ENCODE assay signal across 8 cellular contexts in the genomic region with DNA sequence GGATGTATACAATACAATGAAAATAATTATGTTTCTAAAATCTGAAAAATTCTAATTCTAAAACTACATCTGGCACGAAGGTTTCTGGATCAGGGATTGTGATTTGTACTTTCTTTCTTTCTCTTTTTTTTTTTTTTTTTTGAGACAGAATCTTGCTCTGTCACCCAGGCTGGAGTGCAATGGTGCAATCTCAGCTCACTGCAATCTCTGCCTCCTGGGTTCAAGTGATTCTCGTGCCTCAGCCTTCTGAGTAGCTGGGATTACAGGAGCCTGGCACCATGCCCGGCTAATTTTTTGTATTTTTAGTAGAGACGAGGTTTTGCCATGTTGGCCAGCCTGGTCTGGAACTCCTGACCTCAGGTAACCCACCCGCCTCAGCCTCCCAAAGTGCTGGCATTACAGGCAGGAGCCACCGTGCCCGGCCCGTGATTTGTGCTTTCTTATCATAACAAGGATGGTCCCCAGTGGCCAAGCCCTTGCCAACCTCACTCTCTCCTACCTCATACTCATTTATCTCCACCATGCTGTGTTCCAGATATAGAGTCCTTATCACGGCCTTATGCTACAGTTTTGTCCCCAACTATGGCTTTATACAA.
DNase-seq lines count a peak whose midpoint lies in the region; ATAC-seq and TF ChIP-seq lines count a peak whose summit lies in the region.
"Not testable (repeated sequence)": the region's sequence is repeated elsewhere in the genome, so short reads cannot be mapped to it uniquely, and the experiment has no call there.

No MANE protein-coding gene starts in this region.

- not testable (repeated sequence) for H3K36me3 ChIP-seq in IMR-90 (ENCODE audit: control insufficient read depth, insufficient read depth, low read length); heart left ventricle; osteoblast (ENCODE audit: insufficient read depth, low read length); aorta (ENCODE audit: control insufficient read depth in 1 of 2, insufficient read depth in 2 of 2, low read length in 1 of 2)

- not testable (repeated sequence) for H3K9me1 ChIP-seq in IMR-90 (ENCODE audit: insufficient read depth, low read length)

- H3K27ac Mint-ChIP-seq in brain = peak overlapping the region; percentile 6 to 72 (median 55)

- TF ChIP-seq POLR2A in IMR-90 (IDR thresholded peaks at IDR 0.05; ENCODE audit: low read depth, low read length); heart left ventricle (IDR thresholded peaks at IDR 0.05): not testable (repeated sequence)

- not testable (repeated sequence) for H3K9ac ChIP-seq in IMR-90 (ENCODE audit: low read depth, low read length)

- not testable (repeated sequence) for H3K79me2 ChIP-seq in osteoblast (ENCODE audit: insufficient read depth, low read length)

- not testable (repeated sequence) for H4K20me1 ChIP-seq in IMR-90 (ENCODE audit: insufficient read depth, low read length); osteoblast (ENCODE audit: insufficient read depth, low read length)

- peak overlapping the region; percentile 49; the same call in 1 of the 2 replicates for H2BK20ac ChIP-seq in IMR-90 (ENCODE audit: low read depth, low read length)

- H4K5ac ChIP-seq in IMR-90 (ENCODE audit: low read depth, low read length) = not testable (repeated sequence)

- not testable (repeated sequence) for H3K79me1 ChIP-seq in IMR-90 (ENCODE audit: low read depth in 1 of 2, low read length in 2 of 2)

- TF ChIP-seq CTCF in IMR-90 (conservative IDR thresholded peaks at IDR 0.05; ENCODE audit: low read depth, low read length); brain (conservative IDR thresholded peaks at IDR 0.05); heart left ventricle (IDR thresholded peaks at IDR 0.05); osteoblast (IDR thresholded peaks at IDR 0.05; ENCODE audit: extremely low read depth, low read depth, low read length): not testable (repeated sequence)

- in situ Hi-C loops in IMR-90 (cut with MboI; ENCODE audit: low sequenced_read_pairs) = not testable (repeated sequence)

- not testable (repeated sequence) for H3K56ac ChIP-seq in IMR-90 (ENCODE audit: extremely low read depth, insufficient read depth, low read length)

- intact Hi-C loops in IMR-90 (cut with micrococcal nuclease) (loop anchor here (5.0 kb wide), 1 partner anchor 335 kb away; the partner anchor contains the start of gene LDB2), heart left ventricle (cut with DNase I) (loop anchor here in 1 of 10 donors (10.0 kb wide), 1 partner anchor 73 kb away; no protein-coding TSS in a partner anchor)
- intact Hi-C loops in right cardiac atrium (cut with DNase I); aorta (cut with DNase I): not testable (repeated sequence)

- peak overlapping the region; percentile 45 for H2BK120ac ChIP-seq in IMR-90 (ENCODE audit: low read depth, low read length)

- not testable (repeated sequence) for H3K9me3 ChIP-seq in IMR-90 (ENCODE audit: control insufficient read depth, insufficient read depth, low read length); heart left ventricle; right cardiac atrium (ENCODE audit: control insufficient read depth, low read length); osteoblast (ENCODE audit: low read depth, low read length); aorta (ENCODE audit: control insufficient read depth, low read length)

- POLR2A ChIA-PET in IMR-90 (lab: Charles Lee; ENCODE audit: unreplicated experiment) = not testable (repeated sequence)

- H3K14ac ChIP-seq in IMR-90 (replicated peaks; ENCODE audit: low read depth, low read length) = peak overlapping the region; percentile 19; the same call in 1 of the 2 replicates

- not testable (repeated sequence) for H3K27me3 Mint-ChIP-seq in brain

- not testable (repeated sequence) for DNase-seq in IMR-90; osteoblast (ENCODE audit: insufficient read length, low spot score, missing footprints)
- DNase-seq in heart left ventricle (peak; percentile 66 to 81 (median 76)), right cardiac atrium (peak; percentile 61 to 89 (median 83)), aorta (peak; percentile 58 to 77)

- 82% methylated on average over 5 of the region's 9 CpGs; no CpG with 5 or more reads in 1 of the 2 experiments for WGBS in IMR-90 (ENCODE audit: extremely low coverage in 2 of 2, insufficient read length in 1 of 2), 2 experiments
- WGBS in heart left ventricle, 4 donors = 34 to 45% (median 40%) methylated on average over 9 of the region's 9 CpGs
- 24% methylated on average over 9 of the region's 9 CpGs for WGBS in right cardiac atrium
- 4 to 6% methylated on average over 9 of the region's 9 CpGs for WGBS in aorta, 2 donors

- peaks cover 34% of the 10 kb centered on the region for H3K4me1 Mint-ChIP-seq in brain

- H3K4ac ChIP-seq in IMR-90 (ENCODE audit: low read depth, low read length) = peak overlapping the region; percentile 1

- not testable (repeated sequence) for H3K36me3 Mint-ChIP-seq in brain

- dilution Hi-C loops in IMR-90 (cut with HindIII; ENCODE audit: low sequenced_read_pairs, unreplicated experiment) = not testable (repeated sequence)

- BruUV-seq in IMR-90 (replicated peaks; lab: Mats Ljungman, UMichigan) = not testable (repeated sequence)

- peak overlapping the region; percentile 47; the same call in 1 of the 3 replicates for H2BK15ac ChIP-seq in IMR-90 (ENCODE audit: low read depth, low read length)

- H3K18ac ChIP-seq in IMR-90 (ENCODE audit: low read depth, low read length) = not testable (repeated sequence)

- not testable (repeated sequence) for H3K27ac ChIP-seq in IMR-90 (ENCODE audit: insufficient read depth, low read length); osteoblast (ENCODE audit: low read depth, low read length)
- H3K27ac ChIP-seq in heart left ventricle (peak overlapping the region; percentile 61 to 87 (median 80)), right cardiac atrium (ENCODE audit: low read length) (peak overlapping the region; percentile 91), temporal lobe (ENCODE audit: low read depth, low read length) (peak overlapping the region; percentile 65), aorta (ENCODE audit: low read depth in 1 of 2, low read length in 2 of 2) (peak overlapping the region; percentile 7 to 89)

- H2AK9ac ChIP-seq in IMR-90 (replicated peaks; ENCODE audit: low read depth, low read length, poor library complexity) = not testable (repeated sequence)

- H2BK5ac ChIP-seq in IMR-90 (ENCODE audit: low read depth, low read length, poor library complexity, severe bottlenecking) = not testable (repeated sequence)

- peaks cover 5 to 25% (median 8%) of the 10 kb centered on the region in 5 experiments for H3K9me3 Mint-ChIP-seq in brain

- ATAC-seq in IMR-90 (ENCODE audit: low read depth) = not testable (repeated sequence)
- ATAC-seq in SK-N-SH treated with all-trans-retinoic acid at 6 μM for 48 hours (peak; percentile 42), heart left ventricle (peak; percentile 77 to 92 (median 85)), right cardiac atrium (peak; percentile 68 to 74), aorta (ENCODE audit: low FRiP score) (peak; percentile 67)

- peak overlapping the region in 1 of 5 experiments; percentile 11 for H3K4me3 Mint-ChIP-seq in brain

- H3K4me2 ChIP-seq in IMR-90 (ENCODE audit: low read depth, low read length) = not testable (repeated sequence)
- H3K4me2 ChIP-seq in osteoblast (ENCODE audit: insufficient read depth, low read length) = peak overlapping the region; percentile 9

- CTCF ChIA-PET in IMR-90 (lab: Yijun Ruan, JAX) = not testable (repeated sequence)

- H2AFZ ChIP-seq in IMR-90 (replicated peaks; ENCODE audit: low read length, poor library complexity); osteoblast (ENCODE audit: low read length): not testable (repeated sequence)

- not testable (repeated sequence) for H4K8ac ChIP-seq in IMR-90 (ENCODE audit: low read depth in 2 of 2, low read length in 2 of 2)

- not testable (repeated sequence) for H3K23ac ChIP-seq in IMR-90 (ENCODE audit: low read depth, low read length)

- not testable (repeated sequence) for H4K91ac ChIP-seq in IMR-90 (ENCODE audit: insufficient read depth, low read depth, low read length)

- H2AK5ac ChIP-seq in IMR-90 (ENCODE audit: low read depth, low read length) = 0 out of 2 replicates have a peak overlapping the region, but pooled peaks have one; percentile 20

- H3K4me1 ChIP-seq in IMR-90 (ENCODE audit: control insufficient read depth, insufficient read depth, low read length); right cardiac atrium (ENCODE audit: control insufficient read depth, insufficient read depth, low read length); aorta (ENCODE audit: control insufficient read depth in 1 of 2, insufficient read depth in 2 of 2, low read length in 2 of 2): not testable (repeated sequence)
- peaks cover 0 to 27% (median 16%) of the 10 kb centered on the region in 12 donors for H3K4me1 ChIP-seq in heart left ventricle
- peaks cover 41% of the 10 kb centered on the region for H3K4me1 ChIP-seq in osteoblast (ENCODE audit: insufficient read depth, low read length)

- not testable (repeated sequence) for TF ChIP-seq RAD21 in IMR-90 (IDR thresholded peaks at IDR 0.05; ENCODE audit: low read length)

- H3K27me3 ChIP-seq in IMR-90 (ENCODE audit: control insufficient read depth, insufficient read depth, low read length); heart left ventricle; right cardiac atrium (ENCODE audit: control insufficient read depth, insufficient read depth); osteoblast (ENCODE audit: insufficient read depth, low read length); aorta (ENCODE audit: control insufficient read depth in 1 of 2, insufficient read depth in 2 of 2, low read length in 1 of 2): not testable (repeated sequence)

- not testable (repeated sequence) for H3K4me3 ChIP-seq in IMR-90 (ENCODE audit: insufficient read depth, low read depth, low read length); heart left ventricle; right cardiac atrium (ENCODE audit: low read length); osteoblast (ENCODE audit: insufficient read depth, low read length); aorta (ENCODE audit: low read length in 2 of 2)
